1 cellular context compared by ENCODE assay signal in genomic region chr2:11507517-11507916, GRCh38.
A peak's percentile ranks its signal among the peaks of the same experiment; 100 is the strongest.
TF ChIP-seq lines count a peak whose summit lies in the region.

No MANE protein-coding gene starts in this region.

TF ChIP-seq in HepG2, 621 proteins besides CTCF, POLR2A, EP300 and RAD21:
- TF ChIP-seq ZNF280D (CRISPR knock-in tag; IDR thresholded peaks at IDR 0.05) (no peak), IRF1 (CRISPR knock-in tag; IDR thresholded peaks at IDR 0.05; ENCODE audit: low read depth) (no peak), ERF (CRISPR knock-in tag; IDR thresholded peaks at IDR 0.05) (no peak), ZNF770 (CRISPR knock-in tag; IDR thresholded peaks at IDR 0.05) (no peak), ZBTB38 (CRISPR knock-in tag; IDR thresholded peaks at IDR 0.05) (0 out of 2 replicates have a peak, but pooled peaks have one; percentile 29), GLI4 (CRISPR knock-in tag; IDR thresholded peaks at IDR 0.05; ENCODE audit: borderline replicate concordance) (0 out of 2 replicates have a peak, but pooled peaks have one; percentile 42), ZNF367 (CRISPR knock-in tag; IDR thresholded peaks at IDR 0.05; ENCODE audit: borderline replicate concordance) (no peak), KLF12 (CRISPR knock-in tag; IDR thresholded peaks at IDR 0.05; ENCODE audit: borderline replicate concordance) (no peak), FOXO4 (CRISPR knock-in tag; conservative IDR thresholded peaks at IDR 0.05) (0 out of 2 replicates have a peak, but pooled peaks have one; percentile 29), TBX2 (CRISPR knock-in tag; IDR thresholded peaks at IDR 0.05; ENCODE audit: borderline replicate concordance) (peak; percentile 49; the same call in 1 of the 2 replicates), ZNF451 (CRISPR knock-in tag; IDR thresholded peaks at IDR 0.05) (0 out of 2 replicates have a peak, but pooled peaks have one; percentile 29), ZNF788 (CRISPR knock-in tag; IDR thresholded peaks at IDR 0.05; ENCODE audit: borderline replicate concordance) (0 out of 2 replicates have a peak, but pooled peaks have one; percentile 23), ZBTB1 (CRISPR knock-in tag; IDR thresholded peaks at IDR 0.05; ENCODE audit: borderline replicate concordance) (no peak), ZNF564 (CRISPR knock-in tag; IDR thresholded peaks at IDR 0.05) (no peak), ZNF720 (CRISPR knock-in tag; IDR thresholded peaks at IDR 0.05) (no peak), RXRB (CRISPR knock-in tag; IDR thresholded peaks at IDR 0.05; ENCODE audit: borderline replicate concordance) (no peak), ZNF768 (CRISPR knock-in tag; IDR thresholded peaks at IDR 0.05) (peak; percentile 69; the same call in 1 of the 2 replicates), SALL1 (CRISPR knock-in tag; IDR thresholded peaks at IDR 0.05) (0 out of 2 replicates have a peak, but pooled peaks have one; percentile 8), ZBTB34 (CRISPR knock-in tag; IDR thresholded peaks at IDR 0.05) (no peak), MAZ (IDR thresholded peaks at IDR 0.05; ENCODE audit: borderline replicate concordance, low read depth, low read length) (no peak), MAZ (CRISPR knock-in tag; IDR thresholded peaks at IDR 0.05; ENCODE audit: low read depth) (0 out of 2 replicates have a peak, but pooled peaks have one; percentile 21), ZNF501 (CRISPR knock-in tag; IDR thresholded peaks at IDR 0.05) (no peak), ZSCAN25 (CRISPR knock-in tag; IDR thresholded peaks at IDR 0.05) (0 out of 2 replicates have a peak, but pooled peaks have one; percentile 47), HOXA3 (CRISPR knock-in tag; IDR thresholded peaks at IDR 0.05) (no peak)
